In genomic region chr7:74042746-74043522, GRCh38 we compare ENCODE assay signal across 14 cellular contexts. TPM values are rescaled to one million over a fixed set of nuclear protein-coding genes. Genes with fewer than 3 reads are reported as not detected.
DNase-seq lines count a peak whose midpoint lies in the region; ATAC-seq, FAIRE-seq and TF ChIP-seq lines count a peak whose summit lies in the region.
"Had no signal": no experiment of that assay in that cellular context is flagged by ENCODE, and none has a peak within 500 bp of the region (broad histone marks: within the 10 kb centered on the region; RNA-seq: fewer than 3 reads in every experiment).

No MANE protein-coding gene starts in this region.

- CTCF ChIA-PET in SK-N-SH (lab: Yijun Ruan, JAX) = interaction anchor here (1.1 to 12.6 kb wide), 5 partner anchors 12 to 179 kb away, joined by 3 to 107 read pairs (median 5); partner anchors contain the start of gene ELN

- ATAC-seq in HG03378 (IDR thresholded peaks at IDR 0.05; ENCODE audit: unreplicated experiment) (no peak), HG03095 (IDR thresholded peaks at IDR 0.05; ENCODE audit: unreplicated experiment) (no peak)
- ATAC-seq: naive thymus-derived CD8-positive, alpha-beta T cell; T-helper 17 cell had no signal

- peak overlapping the region; percentile 73 for H2AFZ ChIP-seq in SK-N-SH (ENCODE audit: low read depth)
- no peak overlapping the region for H2AFZ ChIP-seq in smooth muscle cell (ENCODE audit: low read depth)

- 46% methylated on average over 24 of the region's 24 CpGs for WGBS in SK-N-SH (ENCODE audit: low lambda C conversion rate)
- 82% methylated on average over 24 of the region's 24 CpGs for WGBS in smooth muscle cell (ENCODE audit: low lambda C conversion rate)

- H3F3A ChIP-seq in SK-N-SH (replicated peaks; ENCODE audit: insufficient read depth) = peaks cover 6% of the 10 kb centered on the region
- H3F3A ChIP-seq in smooth muscle cell (ENCODE audit: low read depth) = no peaks in the 10 kb centered on the region

- no peaks in the 10 kb centered on the region for H4K20me1 ChIP-seq in SK-N-SH (ENCODE audit: insufficient read depth)
- H4K20me1 ChIP-seq in smooth muscle cell (ENCODE audit: low read depth) = no peaks in the 10 kb centered on the region

- H3K4me1 ChIP-seq in SK-N-SH (ENCODE audit: control insufficient read depth in 1 of 2, insufficient read depth in 2 of 2, low read depth in 1 of 2, low read length in 1 of 2) (peaks cover 20 to 71% of the 10 kb centered on the region in 2 experiments), smooth muscle cell (ENCODE audit: low read depth) (peaks cover 16% of the 10 kb centered on the region), kidney (ENCODE audit: control insufficient read depth in 1 of 2, insufficient read depth in 1 of 2, low read depth in 1 of 2, low read length in 2 of 2) (no peaks in the 10 kb centered on the region)

- peak overlapping the region; percentile 31 to 99; a peak in 3 of 4 replicates for H3K27ac ChIP-seq in SK-N-SH (ENCODE audit: low read depth in 2 of 2, low read length in 1 of 2)
- H3K27ac ChIP-seq in smooth muscle cell (ENCODE audit: low read depth) = no peak overlapping the region
- H3K27ac ChIP-seq in kidney (ENCODE audit: low read depth in 2 of 2, low read length in 2 of 2) = no peak overlapping the region

- POLR2A ChIA-PET in SK-N-SH (lab: Yijun Ruan, JAX) = interaction anchor here (0.6 to 3.1 kb wide), 6 partner anchors 9 to 178 kb away, joined by 3 to 24 read pairs (median 4); partner anchors contain the start of genes EIF4H and LIMK1

- no peak overlapping the region for H3K4me3 ChIP-seq in H7 (ENCODE audit: insufficient read depth, low read depth, low read length)
- H3K4me3 ChIP-seq in SK-N-SH (ENCODE audit: low read depth in 2 of 2, low read length in 1 of 2) = peak overlapping the region in 1 of 2 experiments; percentile 37; a peak in 2 of 4 replicates
- no peak overlapping the region for H3K4me3 ChIP-seq in smooth muscle cell
- no peak overlapping the region for H3K4me3 ChIP-seq in kidney (ENCODE audit: low read length in 2 of 2)

- intact Hi-C loops in kidney (cut with DNase I) = no loop called here

- no peak for TF ChIP-seq CTCF in SK-N-SH (IDR thresholded peaks at IDR 0.05)
- TF ChIP-seq CTCF in smooth muscle cell (IDR thresholded peaks at IDR 0.05; ENCODE audit: borderline replicate concordance, insufficient read depth, poor library complexity, severe bottlenecking) = no peak
- no peak for TF ChIP-seq CTCF in kidney (IDR thresholded peaks at IDR 0.05; ENCODE audit: borderline replicate concordance, extremely low read depth, insufficient read depth)

- H3K79me2 ChIP-seq in SK-N-SH (ENCODE audit: insufficient read depth) (no peaks in the 10 kb centered on the region), smooth muscle cell (ENCODE audit: low read depth) (no peaks in the 10 kb centered on the region)

- TF ChIP-seq EP300 in SK-N-SH (IDR thresholded peaks at IDR 0.05; ENCODE audit: borderline replicate concordance in 1 of 2, low read depth in 1 of 2, low read length in 1 of 2) = no peak

- peak overlapping the region; percentile 7; the same call in 1 of the 2 replicates for H3K9ac ChIP-seq in SK-N-SH
- H3K9ac ChIP-seq in smooth muscle cell (ENCODE audit: low read depth) = no peak overlapping the region
- no peak overlapping the region for H3K9ac ChIP-seq in kidney (ENCODE audit: low read length in 2 of 2)

- H3K27me3 ChIP-seq in H7 (ENCODE audit: control insufficient read depth, insufficient read depth, low read length) = no peaks in the 10 kb centered on the region
- no peaks in the 10 kb centered on the region for H3K27me3 ChIP-seq in SK-N-SH (ENCODE audit: insufficient read depth)
- H3K27me3 ChIP-seq in smooth muscle cell (ENCODE audit: low read depth) = peaks cover 6% of the 10 kb centered on the region

- H3K4me2 ChIP-seq in SK-N-SH (peak overlapping the region; percentile 61), smooth muscle cell (peak overlapping the region; percentile 44)

- FAIRE-seq in kidney (lab: Jason Lieb, UNC) = no peak

- TF ChIP-seq RAD21 in SK-N-SH (IDR thresholded peaks at IDR 0.05; ENCODE audit: low read length) = no peak; the same call in 1 of the 2 replicates

- H3K9me2 ChIP-seq in SK-N-SH = no peaks in the 10 kb centered on the region

- no peaks in the 10 kb centered on the region for H3K9me3 ChIP-seq in SK-N-SH
- H3K9me3 ChIP-seq in smooth muscle cell (replicated peaks; ENCODE audit: low read depth) = no peaks in the 10 kb centered on the region
- H3K9me3 ChIP-seq in kidney (ENCODE audit: control insufficient read depth in 1 of 2, low read length in 2 of 2) = no peaks in the 10 kb centered on the region

- H3K36me3 ChIP-seq in H7 (replicated peaks; ENCODE audit: control insufficient read depth, insufficient read depth, low read length) (no peaks in the 10 kb centered on the region), SK-N-SH (replicated peaks in 1 of 2; ENCODE audit: control insufficient read depth in 1 of 2, insufficient read depth in 2 of 2, low read length in 1 of 2) (no peaks in the 10 kb centered on the region), smooth muscle cell (ENCODE audit: low read depth) (no peaks in the 10 kb centered on the region), kidney (ENCODE audit: control insufficient read depth in 1 of 2, insufficient read depth in 2 of 2, low read length in 2 of 2) (peaks cover 0 to 3% of the 10 kb centered on the region in 2 donors)

- DNase-seq in H7 = peak; percentile 81
- peak; percentile 87 for DNase-seq in SK-N-SH
- DNase-seq in iPS-NIHi11 (ENCODE audit: low spot score) = peak; percentile 62
- DNase-seq in smooth muscle cell (lab: John Stamatoyannopoulos, UW; ENCODE audit: unreplicated experiment) = no peak
- no peak for DNase-seq in EL
- no peak for DNase-seq in kidney
- DNase-seq: activated CD4-positive, alpha-beta memory T cell treated with anti-CD3 and anti-CD28 coated beads, Interleukin-2, amount 10 ng/mL, durations not matched to agents 7 days and 5 days; effector CD8-positive, alpha-beta T cell; naive thymus-derived CD8-positive, alpha-beta T cell; NCI-H1436; stimulated activated CD4-positive, alpha-beta T cell treated with anti-CD3 and anti-CD28 coated beads, Interleukin-2, amount 100 ng/mL, for 48 hours; T-helper 17 cell had no signal

TF ChIP-seq in SK-N-SH, 30 proteins besides CTCF, POLR2A, EP300 and RAD21 (continues in another document):
- TF ChIP-seq TEAD4 (IDR thresholded peaks at IDR 0.05; ENCODE audit: borderline replicate concordance, insufficient read depth) (no peak), ELF1 (IDR thresholded peaks at IDR 0.05) (no peak), RCOR1 (IDR thresholded peaks at IDR 0.05; ENCODE audit: low read length) (no peak; the same call in 1 of the 2 replicates), MXI1 (IDR thresholded peaks at IDR 0.05; ENCODE audit: low read depth, low read length) (peak; percentile 44; the same call in 1 of the 2 replicates), TCF12 (IDR thresholded peaks at IDR 0.05) (no peak), CHD2 (IDR thresholded peaks at IDR 0.05; ENCODE audit: low read length, partially characterized antibody) (no peak), FOSL2 (IDR thresholded peaks at IDR 0.05; ENCODE audit: borderline replicate concordance, low read depth) (no peak), FOXJ3 (CRISPR knock-in tag; IDR thresholded peaks at IDR 0.05) (no peak), USF2 (IDR thresholded peaks at IDR 0.05; ENCODE audit: borderline replicate concordance, low read depth, low read length) (0 out of 2 replicates have a peak, but pooled peaks have one; percentile 6), YY1 (IDR thresholded peaks at IDR 0.05; ENCODE audit: low read depth) (no peak), NRF1 (IDR thresholded peaks at IDR 0.05; ENCODE audit: low read depth, low read length) (no peak), JUND (IDR thresholded peaks at IDR 0.05) (no peak), POLR2AphosphoS5 (IDR thresholded peaks at IDR 0.05; ENCODE audit: low read depth, low read length) (no peak; the same call in 1 of the 2 replicates)
- TF ChIP-seq, protein P1, sequence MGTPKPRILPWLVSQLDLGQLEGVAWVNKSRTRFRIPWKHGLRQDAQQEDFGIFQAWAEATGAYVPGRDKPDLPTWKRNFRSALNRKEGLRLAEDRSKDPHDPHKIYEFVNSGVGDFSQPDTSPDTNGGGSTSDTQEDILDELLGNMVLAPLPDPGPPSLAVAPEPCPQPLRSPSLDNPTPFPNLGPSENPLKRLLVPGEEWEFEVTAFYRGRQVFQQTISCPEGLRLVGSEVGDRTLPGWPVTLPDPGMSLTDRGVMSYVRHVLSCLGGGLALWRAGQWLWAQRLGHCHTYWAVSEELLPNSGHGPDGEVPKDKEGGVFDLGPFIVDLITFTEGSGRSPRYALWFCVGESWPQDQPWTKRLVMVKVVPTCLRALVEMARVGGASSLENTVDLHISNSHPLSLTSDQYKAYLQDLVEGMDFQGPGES (IDR thresholded peaks at IDR 0.05; ENCODE audit: low read depth, low read length) = no peak
- TF ChIP-seq, protein P2, sequence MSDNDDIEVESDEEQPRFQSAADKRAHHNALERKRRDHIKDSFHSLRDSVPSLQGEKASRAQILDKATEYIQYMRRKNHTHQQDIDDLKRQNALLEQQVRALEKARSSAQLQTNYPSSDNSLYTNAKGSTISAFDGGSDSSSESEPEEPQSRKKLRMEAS (IDR thresholded peaks at IDR 0.05; ENCODE audit: low read depth) = no peak

RNA-seq across cellular contexts. Expression of gene ELN, which starts 15.0 kb away (rescaled TPM):
- 2.7 and 5.3 TPM in 2 replicates for total RNA-seq in H7 (2014; rRNA removed; shearing (Covaris generic))
- polyA plus RNA-seq in SK-N-SH (2012; rRNA removed) = 8.9 and 12.5 TPM in 2 replicates
- polyA plus RNA-seq in SK-N-SH (2012; cell fraction: cytosol; rRNA removed) = 3.6 and 6.1 TPM in 2 replicates
- polyA plus RNA-seq in SK-N-SH (2012; cell fraction: nucleus; rRNA removed) = 10.6 and 13.4 TPM in 2 replicates
- total RNA-seq in smooth muscle cell = 0.13 and 1.1 TPM in 2 replicates
- polyA plus RNA-seq in smooth muscle cell = 0.21 TPM in 1 of 2 replicates, not detected in the other
- 44.8 TPM for total RNA-seq in kidney
- 14.9 TPM for polyA plus RNA-seq in kidney (ENCODE audit: insufficient read depth, low read depth, low replicate concordance)
- total RNA-seq: activated CD4-positive, alpha-beta memory T cell treated with anti-CD3 and anti-CD28 coated beads, Interleukin-2, amount 10 ng/mL, durations not matched to agents 7 days and 5 days; naive thymus-derived CD8-positive, alpha-beta T cell; T-helper 17 cell had no signal
- polyA plus RNA-seq: naive thymus-derived CD8-positive, alpha-beta T cell had no signal

RNA-seq across cellular contexts. Expression of gene LIMK1, which starts 40.7 kb away (rescaled TPM):
- 99.4 and 108 TPM in 2 replicates for total RNA-seq in H7 (2014; rRNA removed; shearing (Covaris generic))
- 64.4 and 86.6 TPM in 2 replicates for polyA plus RNA-seq in SK-N-SH (2012; rRNA removed)
- polyA plus RNA-seq in SK-N-SH (2012; cell fraction: cytosol; rRNA removed) = 46.4 and 70.1 TPM in 2 replicates
- 118 and 178 TPM in 2 replicates for polyA plus RNA-seq in SK-N-SH (2012; cell fraction: nucleus; rRNA removed)
- 22.9 and 29.2 TPM in 2 replicates for total RNA-seq in smooth muscle cell
- polyA plus RNA-seq in smooth muscle cell = 23.6 and 27.9 TPM in 2 replicates
- total RNA-seq in kidney = 23.8 TPM
- polyA plus RNA-seq in kidney (ENCODE audit: insufficient read depth, low read depth, low replicate concordance) = 9.1 TPM

Comparison
In these comparisons a context has a peak if more than half of its experiments do, and no peak if none do; other contexts are left out.
1. DNase-seq: peak in H7 (single experiment), SK-N-SH (single experiment) and iPS-NIHi11 (single experiment); none in smooth muscle cell (single experiment), EL (single experiment) and kidney (single experiment).
2. H3K27ac ChIP-seq: peak in SK-N-SH (2 of 2); none in smooth muscle cell (single experiment) and kidney (0 of 2).